8 cellular contexts compared by ENCODE assay signal in genomic region chr1:155051777-155052398, GRCh38. TPM values are rescaled to one million over a fixed set of nuclear protein-coding genes. Genes with fewer than 3 reads are reported as not detected.
A peak's percentile ranks its signal among the peaks of the same experiment; 100 is the strongest.
DNase-seq lines count a peak whose midpoint lies in the region; ATAC-seq and TF ChIP-seq lines count a peak whose summit lies in the region.

No MANE protein-coding gene starts in this region.

- intact Hi-C loops in sciatic nerve (cut with DNase I), result loop anchor here (1.0 to 10.0 kb wide), 2 partner anchors 97 to 493 kb away; partner anchors contain the start of gene PBXIP1

- H3K4me3 ChIP-seq in GM12864 (ENCODE audit: low read depth, low read length), result peak overlapping the region; percentile 63

- DNase-seq in GM12864 (ENCODE audit: low read depth) (no peak), HuH-7.5 (ENCODE audit: low spot score) (peak; percentile 63), T-helper 1 cell (peak in 4 of 5 donors; percentile 21 to 46 (median 30)), astrocyte of the hippocampus (ENCODE audit: low read depth, low spot score) (peak; percentile 54), hypothalamus (lab: John Stamatoyannopoulos, UW) (peak in 38 of 51 donors; percentile 11 to 72 (median 43)), sciatic nerve (ENCODE audit: low spot score) (peak; percentile 75)

- no peak for TF ChIP-seq CTCF in GM12864 (IDR thresholded peaks at IDR 0.05; ENCODE audit: low read depth, low read length, missing control alignments)

- ATAC-seq in sciatic nerve, result peak; percentile 59
- no peak for ATAC-seq in HG03469 (IDR thresholded peaks at IDR 0.05; ENCODE audit: unreplicated experiment)
- no peak for ATAC-seq in GM21786 (IDR thresholded peaks at IDR 0.05; ENCODE audit: unreplicated experiment)

RNA-seq across cellular contexts. Expression of gene ADAM15, which starts 0.8 kb away (rescaled TPM):
- total RNA-seq in sciatic nerve, result 147 TPM

RNA-seq across cellular contexts. Expression of gene EFNA4, which starts 11.7 kb away (rescaled TPM):
- total RNA-seq in sciatic nerve, result 3.1 TPM

RNA-seq across cellular contexts. Expression of gene DCST1, which starts 18.3 kb away (rescaled TPM):
- total RNA-seq in sciatic nerve, result 0.31 TPM

RNA-seq across cellular contexts. Expression of gene DCST2, which starts 18.3 kb away (rescaled TPM):
- 5.5 TPM for total RNA-seq in sciatic nerve

RNA-seq across cellular contexts. Expression of gene EFNA3, which starts 26.7 kb away (rescaled TPM):
- 2.4 TPM for total RNA-seq in sciatic nerve
